27 cellular contexts compared by ENCODE assay signal in genomic region chr2:99439989-99440388, GRCh38.
"Had no signal": no experiment of that assay in that cellular context is flagged by ENCODE, and none has a peak within 500 bp of the region (broad histone marks: within the 10 kb centered on the region; RNA-seq: fewer than 3 reads in every experiment).

No MANE protein-coding gene starts in this region.

- H3K4me1 ChIP-seq: left lung, prostate gland, suprapubic skin, vagina had no signal

- H3K36me3 ChIP-seq: prostate gland had no signal

- H3K27ac ChIP-seq: coronary artery, left lung, prostate gland, right atrium auricular region, suprapubic skin, vagina had no signal

- H3K9me3 Mint-ChIP-seq: effector memory CD8-positive, alpha-beta T cell; naive thymus-derived CD4-positive, alpha-beta T cell; nephron; stimulated activated naive CD8-positive, alpha-beta T cell treated with anti-CD3 and anti-CD28 coated beads, Interleukin-15, amount 100 ng/mL, for 72 hours had no signal

- DNase-seq: dermis blood vessel endothelial cell; effector memory CD8-positive, alpha-beta T cell; hypothalamus; left cardiac atrium; left lung; mesendoderm; midbrain; naive thymus-derived CD4-positive, alpha-beta T cell; nucleus accumbens; stimulated activated CD4-positive, alpha-beta T cell treated with anti-CD3 and anti-CD28 coated beads, Interleukin-12 subunit alpha, Interleukin-12 subunit beta, amount 100 ng/mL, for 4 hours; stimulated activated CD4-positive, alpha-beta T cell treated with anti-CD3 and anti-CD28 coated beads, Interleukin-1b, Interleukin-23, amount 100 ng/mL, for 48 hours; stimulated activated CD4-positive, alpha-beta T cell treated with anti-CD3 and anti-CD28 coated beads, Interleukin-4, amount 100 ng/mL, for 1 hour; stimulated activated CD8-positive, alpha-beta memory T cell treated with anti-CD3 and anti-CD28 coated beads, Interleukin-4, amount 100 ng/mL, for 48 hours; stimulated activated naive CD4-positive, alpha-beta T cell; stimulated activated naive CD8-positive, alpha-beta T cell treated with anti-CD3 and anti-CD28 coated beads, Interleukin-15, amount 100 ng/mL, for 72 hours; trophoblast cell had no signal

- FAIRE-seq: endometrium, frontal cortex, islet of Langerhans had no signal

- H3K9me3 ChIP-seq: left lung, prostate gland, right atrium auricular region, suprapubic skin, vagina had no signal

- H3K27ac Mint-ChIP-seq: effector memory CD8-positive, alpha-beta T cell; nephron; stimulated activated naive CD8-positive, alpha-beta T cell treated with anti-CD3 and anti-CD28 coated beads, Interleukin-15, amount 100 ng/mL, for 72 hours had no signal

- H3K27me3 ChIP-seq: left lung, right atrium auricular region, suprapubic skin, vagina had no signal

- H3K4me3 Mint-ChIP-seq: effector memory CD8-positive, alpha-beta T cell; naive thymus-derived CD4-positive, alpha-beta T cell; nephron; stimulated activated naive CD8-positive, alpha-beta T cell treated with anti-CD3 and anti-CD28 coated beads, Interleukin-15, amount 100 ng/mL, for 72 hours had no signal

- H3K4me3 ChIP-seq: coronary artery, left lung, prostate gland, right atrium auricular region, smooth muscle cell, suprapubic skin, vagina had no signal

- H3K27me3 Mint-ChIP-seq: effector memory CD8-positive, alpha-beta T cell; naive thymus-derived CD4-positive, alpha-beta T cell; stimulated activated naive CD8-positive, alpha-beta T cell treated with anti-CD3 and anti-CD28 coated beads, Interleukin-15, amount 100 ng/mL, for 72 hours had no signal

- H3K4me1 Mint-ChIP-seq: nephron had no signal

- ATAC-seq: effector memory CD8-positive, alpha-beta T cell; left cardiac atrium; left lung; naive thymus-derived CD4-positive, alpha-beta T cell; sciatic nerve; stimulated activated naive CD8-positive, alpha-beta T cell treated with anti-CD3 and anti-CD28 coated beads, Interleukin-15, amount 100 ng/mL, for 72 hours had no signal

- H3K4me2 ChIP-seq: smooth muscle cell had no signal
